1 cellular context compared by ENCODE assay signal in genomic region chr15:101540480-101541239, GRCh38.
TF ChIP-seq lines count a peak whose summit lies in the region.

No MANE protein-coding gene starts in this region.

TF ChIP-seq in HepG2, 621 proteins besides CTCF, POLR2A, EP300 and RAD21 (continues in another document):
- TF ChIP-seq ZNF432 (CRISPR knock-in tag; IDR thresholded peaks at IDR 0.05; ENCODE audit: borderline replicate concordance), result no peak
- 0 out of 2 replicates have a peak, but pooled peaks have one; percentile 19 for TF ChIP-seq NRL (CRISPR knock-in tag; IDR thresholded peaks at IDR 0.05; ENCODE audit: borderline replicate concordance)
- TF ChIP-seq THAP9 (CRISPR knock-in tag; IDR thresholded peaks at IDR 0.05; ENCODE audit: borderline replicate concordance), result no peak
- no peak for TF ChIP-seq ZNF232 (CRISPR knock-in tag; IDR thresholded peaks at IDR 0.05; ENCODE audit: borderline replicate concordance)
- no peak for TF ChIP-seq PCBP2 (optimal IDR thresholded peaks at IDR 0.05; ENCODE audit: low read depth, low read length, poor library complexity, severe bottlenecking)
- no peak for TF ChIP-seq HDAC1 (CRISPR knock-in tag; IDR thresholded peaks at IDR 0.05)
- TF ChIP-seq HNRNPL (IDR thresholded peaks at IDR 0.05; ENCODE audit: low read depth, low read length), result 0 out of 2 replicates have a peak, but pooled peaks have one; percentile 33
- no peak for TF ChIP-seq ZNF407 (CRISPR knock-in tag; IDR thresholded peaks at IDR 0.05; ENCODE audit: not compliant biosample characterization)
- no peak for TF ChIP-seq PHF5A (CRISPR knock-in tag; IDR thresholded peaks at IDR 0.05; ENCODE audit: low read depth, unreplicated experiment)
- TF ChIP-seq TSC22D2 (CRISPR knock-in tag; IDR thresholded peaks at IDR 0.05; ENCODE audit: borderline replicate concordance), result 0 out of 2 replicates have a peak, but pooled peaks have one; percentile 43
- TF ChIP-seq CBFB (CRISPR knock-in tag; IDR thresholded peaks at IDR 0.05), result no peak
- TF ChIP-seq HNRNPLL (IDR thresholded peaks at IDR 0.05; ENCODE audit: low read depth, low read length, poor library complexity, severe bottlenecking), result peak; percentile 16
- 0 out of 2 replicates have a peak, but pooled peaks have one; percentile 36 for TF ChIP-seq NAIF1 (CRISPR knock-in tag; IDR thresholded peaks at IDR 0.05; ENCODE audit: borderline replicate concordance)
- no peak for TF ChIP-seq NFE2L1 (CRISPR knock-in tag; IDR thresholded peaks at IDR 0.05; ENCODE audit: borderline replicate concordance)
- no peak for TF ChIP-seq CCAR2 (optimal IDR thresholded peaks at IDR 0.05; ENCODE audit: low read depth, low read length)
- 0 out of 4 replicates have a peak, but pooled peaks of 1 of the 2 experiments have one; percentile 38 for TF ChIP-seq HMGXB4 (CRISPR knock-in tag; IDR thresholded peaks at IDR 0.05; ENCODE audit: borderline replicate concordance in 1 of 2, low read depth in 1 of 2)
- peak; percentile 61; the same call in 1 of the 2 replicates for TF ChIP-seq KDM2A (CRISPR knock-in tag; IDR thresholded peaks at IDR 0.05; ENCODE audit: borderline replicate concordance, low read depth)
- no peak for TF ChIP-seq ARNT2 (CRISPR knock-in tag; IDR thresholded peaks at IDR 0.05; ENCODE audit: low read depth)
- peak; percentile 32; the same call in 1 of the 2 replicates for TF ChIP-seq ZNF563 (CRISPR knock-in tag; IDR thresholded peaks at IDR 0.05)
- 0 out of 2 replicates have a peak, but pooled peaks have one; percentile 17 for TF ChIP-seq ATF7-NPFF (CRISPR knock-in tag; IDR thresholded peaks at IDR 0.05; ENCODE audit: low read depth)
- TF ChIP-seq ETV6 (CRISPR knock-in tag; conservative IDR thresholded peaks at IDR 0.05), result no peak
- no peak for TF ChIP-seq ZNF839 (CRISPR knock-in tag; IDR thresholded peaks at IDR 0.05; ENCODE audit: borderline replicate concordance)
- TF ChIP-seq ZNF30 (CRISPR knock-in tag; IDR thresholded peaks at IDR 0.05), result no peak
- TF ChIP-seq ZNF691 (CRISPR knock-in tag; IDR thresholded peaks at IDR 0.05; ENCODE audit: borderline replicate concordance, low read depth), result peak; percentile 64; the same call in 1 of the 2 replicates
- peak; percentile 81 for TF ChIP-seq ZNF687 (CRISPR knock-in tag; IDR thresholded peaks at IDR 0.05)
- TF ChIP-seq SYNCRIP (IDR thresholded peaks at IDR 0.05; ENCODE audit: insufficient read depth, low read depth, low read length), result no peak
- TF ChIP-seq ZNF280D (CRISPR knock-in tag; IDR thresholded peaks at IDR 0.05), result peak; percentile 72; the same call in 1 of the 2 replicates
- no peak for TF ChIP-seq FOSL2 (CRISPR knock-in tag; IDR thresholded peaks at IDR 0.05)
- TF ChIP-seq SALL1 (CRISPR knock-in tag; IDR thresholded peaks at IDR 0.05), result 0 out of 2 replicates have a peak, but pooled peaks have one; percentile 9
- TF ChIP-seq ZFP91 (CRISPR knock-in tag; IDR thresholded peaks at IDR 0.05; ENCODE audit: borderline replicate concordance), result peak; percentile 42; the same call in 1 of the 2 replicates
- TF ChIP-seq DNMT3B (CRISPR knock-in tag; conservative IDR thresholded peaks at IDR 0.05), result no peak
- TF ChIP-seq ZNF317 (CRISPR knock-in tag; IDR thresholded peaks at IDR 0.05), result no peak
- TF ChIP-seq STAG1 (CRISPR knock-in tag; IDR thresholded peaks at IDR 0.05), result peak; percentile 79
